24 cellular contexts compared by ENCODE assay signal in the genomic region with DNA sequence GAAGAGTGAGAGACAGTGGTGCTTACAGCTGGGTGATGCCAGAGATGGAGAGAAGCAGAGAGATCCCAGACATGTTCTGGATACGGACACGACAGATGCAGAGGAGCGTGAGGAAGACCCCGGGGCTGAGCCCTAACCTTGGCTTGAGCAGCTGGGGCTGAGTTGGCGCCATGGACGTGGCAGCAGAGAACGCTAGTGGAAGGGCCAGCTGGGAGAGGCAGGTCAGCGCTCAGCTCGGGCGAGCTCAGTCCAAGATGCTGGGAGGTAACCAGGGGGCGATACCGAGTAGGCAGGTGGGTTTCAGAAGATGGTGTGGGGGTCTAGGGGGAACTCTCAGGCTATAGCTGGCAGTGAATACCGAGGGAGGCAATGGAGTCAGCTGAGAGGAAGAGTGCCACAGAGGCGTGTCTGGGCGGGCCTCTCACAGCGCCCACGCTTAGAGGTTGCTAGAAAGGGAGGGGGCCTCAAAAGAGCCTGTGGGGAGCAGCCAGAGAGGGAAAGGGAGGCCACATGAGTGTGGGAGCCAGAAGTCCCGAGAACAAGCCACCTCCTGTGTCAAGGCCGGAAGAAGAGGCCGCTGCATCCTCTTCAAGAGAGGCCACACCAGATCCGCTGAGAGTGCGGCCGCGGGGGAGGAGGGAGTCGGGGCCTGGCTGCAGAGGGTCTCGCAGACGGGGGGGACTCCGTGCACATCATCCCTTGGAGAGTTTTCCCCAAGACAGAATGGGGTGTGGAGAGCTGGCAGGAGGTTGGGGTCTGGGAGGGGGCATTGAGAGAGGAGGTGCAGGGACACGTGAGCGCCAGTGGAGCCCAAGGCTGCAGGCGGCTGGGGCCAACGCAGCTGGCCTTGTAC. TPM values are rescaled to one million over a fixed set of nuclear protein-coding genes. Genes with fewer than 3 reads are reported as not detected.
DNase-seq lines count a peak whose midpoint lies in the region; ATAC-seq and TF ChIP-seq lines count a peak whose summit lies in the region.
"Had no signal": no experiment of that assay in that cellular context is flagged by ENCODE, and none has a peak within 500 bp of the region (broad histone marks: within the 10 kb centered on the region; RNA-seq: fewer than 3 reads in every experiment).

No MANE protein-coding gene starts in this region.

- CTCF ChIA-PET in activated naive CD4-positive, alpha-beta T cell treated with anti-CD3 and anti-CD28 coated beads for 36 hours (lab: Charles Lee): no interaction called here

- H3K4me3 Mint-ChIP-seq in activated naive CD4-positive, alpha-beta T cell treated with anti-CD3 and anti-CD28 coated beads for 36 hours: no peak overlapping the region
- H3K4me3 Mint-ChIP-seq: activated T-helper 1 cell treated with anti-CD3 and anti-CD28 coated beads, Interleukin-12 subunit alpha, Interleukin-12 subunit beta, Interleukin-2, Interleukin-4 antibody, amounts not matched to agents 30 ng/mL and 10 ng/mL and 1 ng/mL, durations not matched to agents 14 hours and 24 hours and 36 hours; T-helper 2 cell treated with Interferon-gamma antibody and Interleukin-4, amounts not matched to agents 5 μg/mL and 100 μg/mL, for 36 hours had no signal

- no peak for TF ChIP-seq EP300 in suprapubic skin (IDR thresholded peaks at IDR 0.05)

- no peak overlapping the region for H3K27ac Mint-ChIP-seq in activated naive CD4-positive, alpha-beta T cell treated with anti-CD3 and anti-CD28 coated beads for 36 hours
- H3K27ac Mint-ChIP-seq: activated T-helper 1 cell treated with anti-CD3 and anti-CD28 coated beads, Interleukin-12 subunit alpha, Interleukin-12 subunit beta, Interleukin-2, Interleukin-4 antibody, amounts not matched to agents 30 ng/mL and 10 ng/mL and 1 ng/mL, durations not matched to agents 14 hours and 24 hours and 36 hours; T-helper 2 cell treated with Interferon-gamma antibody and Interleukin-4, amounts not matched to agents 5 μg/mL and 100 μg/mL, for 36 hours had no signal

- intact Hi-C loops in activated naive CD4-positive, alpha-beta T cell treated with anti-CD3 and anti-CD28 coated beads for 36 hours (cut with micrococcal nuclease): no loop called here

- peaks cover 6% of the 10 kb centered on the region for H3K27me3 Mint-ChIP-seq in activated naive CD4-positive, alpha-beta T cell treated with anti-CD3 and anti-CD28 coated beads for 36 hours (ENCODE audit: low read depth)

- H3K27ac ChIP-seq in WERI-Rb-1: no peak overlapping the region
- no peak overlapping the region for H3K27ac ChIP-seq in suprapubic skin
- H3K27ac ChIP-seq: adrenal gland, esophagus muscularis mucosa, gastroesophageal sphincter, parathyroid adenoma, PC-9, SK-N-MC had no signal

- H3K4me3 ChIP-seq in WERI-Rb-1 (ENCODE audit: low read depth, low read length) (no peak overlapping the region), suprapubic skin (no peak overlapping the region)
- H3K4me3 ChIP-seq: A549, adrenal gland, esophagus muscularis mucosa, gastroesophageal sphincter, PC-9, SK-N-MC, skin epidermis had no signal

- no peaks in the 10 kb centered on the region for H3K4me1 Mint-ChIP-seq in activated naive CD4-positive, alpha-beta T cell treated with anti-CD3 and anti-CD28 coated beads for 36 hours (ENCODE audit: low read depth)

- no peaks in the 10 kb centered on the region for H3K36me3 ChIP-seq in WERI-Rb-1
- no peaks in the 10 kb centered on the region for H3K36me3 ChIP-seq in suprapubic skin
- H3K36me3 ChIP-seq: adrenal gland, esophagus muscularis mucosa, gastroesophageal sphincter had no signal

- peaks cover 10% of the 10 kb centered on the region for H3K4me1 ChIP-seq in suprapubic skin
- H3K4me1 ChIP-seq: adrenal gland, esophagus muscularis mucosa, gastroesophageal sphincter, parathyroid adenoma had no signal

- H3K9me3 ChIP-seq in WERI-Rb-1 (ENCODE audit: severe bottlenecking) (no peaks in the 10 kb centered on the region), suprapubic skin (no peaks in the 10 kb centered on the region)
- H3K9me3 ChIP-seq: adrenal gland had no signal

- TF ChIP-seq POLR2A in suprapubic skin (IDR thresholded peaks at IDR 0.05): no peak

- peaks cover 7% of the 10 kb centered on the region for H3K27me3 ChIP-seq in WERI-Rb-1 (ENCODE audit: insufficient read depth, low read depth, severe bottlenecking)
- H3K27me3 ChIP-seq in suprapubic skin: peaks cover 30% of the 10 kb centered on the region

- peak; percentile 2 for DNase-seq in activated naive CD4-positive, alpha-beta T cell treated with anti-CD3 and anti-CD28 coated beads for 36 hours
- no peak for DNase-seq in activated naive CD4-positive, alpha-beta T cell (lab: John Stamatoyannopoulos, UW)
- DNase-seq in WERI-Rb-1: peak; percentile 1
- DNase-seq in left lobe of liver (ENCODE audit: low spot score): peak; percentile 32
- DNase-seq in suprapubic skin (ENCODE audit: low spot score in 2 of 2): peak; percentile 51 to 65
- DNase-seq in NCI-H1417 treated with DMSO at 0.1 percent for 48 hours (lab: John Stamatoyannopoulos, UW): no peak
- no peak for DNase-seq in nucleus accumbens (lab: John Stamatoyannopoulos, UW)
- no peak for DNase-seq in KG1 (lab: John Stamatoyannopoulos, UW)
- DNase-seq: caudate nucleus; effector CD8-positive, alpha-beta T cell; NCI-H1436 treated with DMSO at 0.1 percent for 48 hours; PC-9; stimulated activated CD4-positive, alpha-beta T cell treated with anti-CD3 and anti-CD28 coated beads, Interleukin-2, amount 100 ng/mL, for 48 hours had no signal

- TF ChIP-seq CTCF in WERI-Rb-1 (IDR thresholded peaks at IDR 0.05; ENCODE audit: low read depth, low read length) (no peak), suprapubic skin (IDR thresholded peaks at IDR 0.05) (no peak)

- H3K36me3 Mint-ChIP-seq in activated naive CD4-positive, alpha-beta T cell treated with anti-CD3 and anti-CD28 coated beads for 36 hours (ENCODE audit: low read depth): no peaks in the 10 kb centered on the region

- ATAC-seq in left lobe of liver: no peak
- ATAC-seq: gastroesophageal sphincter had no signal

- H3K9me3 Mint-ChIP-seq in activated naive CD4-positive, alpha-beta T cell treated with anti-CD3 and anti-CD28 coated beads for 36 hours: no peaks in the 10 kb centered on the region
- H3K9me3 Mint-ChIP-seq: activated T-helper 1 cell treated with anti-CD3 and anti-CD28 coated beads, Interleukin-12 subunit alpha, Interleukin-12 subunit beta, Interleukin-2, Interleukin-4 antibody, amounts not matched to agents 30 ng/mL and 10 ng/mL and 1 ng/mL, durations not matched to agents 14 hours and 24 hours and 36 hours; T-helper 2 cell treated with Interferon-gamma antibody and Interleukin-4, amounts not matched to agents 5 μg/mL and 100 μg/mL, for 36 hours had no signal

- 82% methylated on average over 32 of the region's 32 CpGs for WGBS in suprapubic skin

RNA-seq across cellular contexts. Expression of a gene that starts 57.0 kb away (rescaled TPM):
- total RNA-seq in activated naive CD4-positive, alpha-beta T cell treated with anti-CD3 and anti-CD28 coated beads for 36 hours: not detected
- total RNA-seq in left lobe of liver (0.13 TPM), suprapubic skin (under 1 TPM; 0.44 to 0.89 (median 0.82) TPM)
- total RNA-seq: activated CD8-positive, alpha-beta memory T cell treated with anti-CD3 and anti-CD28 coated beads for 36 hours; activated T-helper 1 cell treated with anti-CD3 and anti-CD28 coated beads, Interleukin-12 subunit alpha, Interleukin-12 subunit beta, Interleukin-2, Interleukin-4 antibody, amounts not matched to agents 30 ng/mL and 10 ng/mL and 1 ng/mL, durations not matched to agents 14 hours and 24 hours and 36 hours; M059J had no signal

Comparison
In these comparisons a context has a peak if more than half of its experiments do, and no peak if none do; other contexts are left out.
1. DNase-seq: peak in activated naive CD4-positive, alpha-beta T cell treated with anti-CD3 and anti-CD28 coated beads for 36 hours (single experiment), WERI-Rb-1 (single experiment), left lobe of liver (single experiment) and suprapubic skin (2 of 2); none in activated naive CD4-positive, alpha-beta T cell (0 of 4), NCI-H1417 treated with DMSO at 0.1 percent for 48 hours (single experiment), nucleus accumbens (0 of 56) and KG1 (single experiment).